8 cellular contexts compared by ENCODE assay signal in genomic region chr12:52023976-52024688, GRCh38. TPM values are rescaled to one million over a fixed set of nuclear protein-coding genes. Genes with fewer than 3 reads are reported as not detected.
DNase-seq lines count a peak whose midpoint lies in the region; ATAC-seq and TF ChIP-seq lines count a peak whose summit lies in the region.

No MANE protein-coding gene starts in this region.

- H3K27ac Mint-ChIP-seq in endodermal cell = no peak overlapping the region

- no peaks in the 10 kb centered on the region for H4K20me1 ChIP-seq in DOHH2 (ENCODE audit: control insufficient read depth, insufficient read depth, low read depth, low read length)

- peak overlapping the region; percentile 81 for H2AFZ ChIP-seq in parathyroid adenoma

- H3K4me3 ChIP-seq in DOHH2 (ENCODE audit: low read length) (peak overlapping the region; percentile 71), NT2/D1 (ENCODE audit: insufficient read length, low read depth) (peak overlapping the region; percentile 57), endodermal cell (ENCODE audit: low read length) (no peak overlapping the region), parathyroid adenoma (ENCODE audit: low read depth, low read length) (peak overlapping the region; percentile 51)

- H3K9me2 ChIP-seq in DOHH2 (replicated peaks; ENCODE audit: control insufficient read depth, low read length) = no peaks in the 10 kb centered on the region

- H3K36me3 ChIP-seq in DOHH2 (ENCODE audit: control insufficient read depth, low read length) = no peaks in the 10 kb centered on the region
- no peaks in the 10 kb centered on the region for H3K36me3 ChIP-seq in NT2/D1 (ENCODE audit: insufficient read depth, insufficient read length, low read length)
- H3K36me3 ChIP-seq in endodermal cell (ENCODE audit: control insufficient read depth, insufficient read depth, low read length) = no peaks in the 10 kb centered on the region
- H3K36me3 ChIP-seq in parathyroid adenoma (ENCODE audit: control insufficient read depth, insufficient read depth, low read length) = no peaks in the 10 kb centered on the region

- WGBS in endodermal cell (ENCODE audit: insufficient coverage in 1 of 2, insufficient read length in 1 of 2), 2 experiments = 42 to 97% methylated on average over 3 to 20 of the region's 20 CpGs

- H3K9me3 ChIP-seq in DOHH2 (ENCODE audit: control insufficient read depth, insufficient read depth, low read length) (no peaks in the 10 kb centered on the region), NT2/D1 (ENCODE audit: insufficient read depth, low read length) (no peaks in the 10 kb centered on the region), endodermal cell (ENCODE audit: control insufficient read depth, low read length) (no peaks in the 10 kb centered on the region), parathyroid adenoma (ENCODE audit: control insufficient read depth, low read length) (no peaks in the 10 kb centered on the region)

- no peak overlapping the region for H3K9ac ChIP-seq in NT2/D1 (ENCODE audit: insufficient read length, low read depth)
- H3K9ac ChIP-seq in endodermal cell (ENCODE audit: extremely low read depth, low read length, poor library complexity, severe bottlenecking) = no peak overlapping the region
- H3K9ac ChIP-seq in parathyroid adenoma = no peak overlapping the region

- peak overlapping the region; percentile 53 for H3K4me3 Mint-ChIP-seq in endodermal cell

- peaks cover 54% of the 10 kb centered on the region for H3K27me3 Mint-ChIP-seq in endodermal cell (ENCODE audit: insufficient read depth)

- H3K27me3 ChIP-seq in DOHH2 (ENCODE audit: control insufficient read depth, low read length) (peaks cover 29% of the 10 kb centered on the region), NT2/D1 (ENCODE audit: insufficient read depth, insufficient read length) (peaks cover 28% of the 10 kb centered on the region), endodermal cell (ENCODE audit: control insufficient read depth, insufficient read depth, low read length, poor library complexity, severe bottlenecking) (peaks cover 34% of the 10 kb centered on the region), parathyroid adenoma (ENCODE audit: control insufficient read depth, insufficient read depth, low read length) (no peaks in the 10 kb centered on the region)

- peak; percentile 43 for TF ChIP-seq CTCF in DOHH2 (IDR thresholded peaks at IDR 0.05; ENCODE audit: low read depth, low read length, poor library complexity, severe bottlenecking)
- TF ChIP-seq CTCF in endodermal cell (conservative IDR thresholded peaks at IDR 0.05) = peak; percentile 44
- TF ChIP-seq CTCF in parathyroid adenoma (IDR thresholded peaks at IDR 0.05) = no peak

- H3K4me1 ChIP-seq in DOHH2 (ENCODE audit: control insufficient read depth, low read length) (peaks cover 68% of the 10 kb centered on the region), NT2/D1 (ENCODE audit: insufficient read depth, insufficient read length) (peaks cover 22% of the 10 kb centered on the region), endodermal cell (ENCODE audit: control insufficient read depth, insufficient read depth, low read length) (no peaks in the 10 kb centered on the region), parathyroid adenoma (peaks cover 7% of the 10 kb centered on the region)

- DNase-seq in NT2/D1 (ENCODE audit: low read depth, low spot score) (no peak), endodermal cell (no peak)
- DNase-seq in activated CD8-positive, alpha-beta memory T cell treated with anti-CD3 and anti-CD28 coated beads for 24 hours = no peak

- H3K79me2 ChIP-seq in DOHH2 (ENCODE audit: control insufficient read depth, low read length) (0 out of 2 replicates have a peak, but pooled peaks cover 2% of the 10 kb centered on the region), parathyroid adenoma (no peaks in the 10 kb centered on the region)

- no peaks in the 10 kb centered on the region for H3K9me3 Mint-ChIP-seq in endodermal cell

- no peaks in the 10 kb centered on the region for H3K36me3 Mint-ChIP-seq in endodermal cell (ENCODE audit: low read depth)

- H3K4me1 Mint-ChIP-seq in endodermal cell = peaks cover 15% of the 10 kb centered on the region

- no peaks in the 10 kb centered on the region; the same call in none of the 2 replicates for H3F3A ChIP-seq in DOHH2 (ENCODE audit: control insufficient read depth, insufficient read depth)

- H3K27ac ChIP-seq in DOHH2 (ENCODE audit: low read depth, low read length) = peak overlapping the region; percentile 64
- H3K27ac ChIP-seq in endodermal cell (ENCODE audit: low read depth, low read length) = no peak overlapping the region
- no peak overlapping the region for H3K27ac ChIP-seq in parathyroid adenoma

- peak overlapping the region; percentile 92 for H3K4me2 ChIP-seq in DOHH2 (ENCODE audit: low read length)
- H3K4me2 ChIP-seq in parathyroid adenoma (ENCODE audit: low read length) = peak overlapping the region; percentile 64

- ATAC-seq in GM18870 (IDR thresholded peaks at IDR 0.05; ENCODE audit: unreplicated experiment) (no peak), HG02610 (IDR thresholded peaks at IDR 0.05; ENCODE audit: unreplicated experiment) (no peak), GM18498 (IDR thresholded peaks at IDR 0.05; ENCODE audit: unreplicated experiment) (no peak)

RNA-seq across cellular contexts. Expression of gene TAMALIN, which starts 17.4 kb away (rescaled TPM):
- total RNA-seq in endodermal cell = 1 to 10 TPM; 4.4 to 9.1 TPM
- 16.3 TPM for polyA plus RNA-seq in endodermal cell (2013, experiment 1 of 2)
- polyA plus RNA-seq in endodermal cell (2013, experiment 2 of 2) = 13.2 TPM

RNA-seq across cellular contexts. Expression of gene NR4A1, which starts 27.1 kb away (rescaled TPM):
- 10 to 100 TPM; 17.7 to 18.4 TPM for total RNA-seq in endodermal cell
- 21.3 TPM for polyA plus RNA-seq in endodermal cell (2013, experiment 1 of 2)
- polyA plus RNA-seq in endodermal cell (2013, experiment 2 of 2) = 17.6 TPM

RNA-seq across cellular contexts. Expression of gene ATG101, which starts 45.6 kb away (rescaled TPM):
- 10 to 100 TPM; 32.1 TPM for total RNA-seq in endodermal cell
- polyA plus RNA-seq in endodermal cell (2013, experiment 1 of 2) = 22.8 TPM
- 18.9 TPM for polyA plus RNA-seq in endodermal cell (2013, experiment 2 of 2)

RNA-seq across cellular contexts. Expression of gene SMIM41, which starts 55.4 kb away (rescaled TPM):
- not detected for total RNA-seq in endodermal cell
- not detected for polyA plus RNA-seq in endodermal cell (2013, experiment 1 of 2)
- polyA plus RNA-seq in endodermal cell (2013, experiment 2 of 2) = not detected
